In genomic region chr20:19435820-19436219, GRCh38 we compare ENCODE assay signal across 26 cellular contexts.
"Had no signal": no experiment of that assay in that cellular context is flagged by ENCODE, and none has a peak within 500 bp of the region (broad histone marks: within the 10 kb centered on the region; RNA-seq: fewer than 3 reads in every experiment).

No MANE protein-coding gene starts in this region.

- H3K4me1 ChIP-seq: esophagus squamous epithelium, parathyroid adenoma, right atrium auricular region, tibial nerve, upper lobe of left lung had no signal

- H3K4me1 Mint-ChIP-seq: neural crest cell had no signal

- H3K27ac Mint-ChIP-seq: mesothelial cell of epicardium; naive B cell; natural killer cell treated with Interleukin-12 subunit alpha and Interleukin-12 subunit beta and Interleukin-15 and Interleukin-18, amount 100 ng/mL, for 72 hours; progenitor cell of endocrine pancreas; stimulated activated naive B cell treated with anti-CD40 and anti-IgM and Interleukin-4, amounts not matched to agents 10 μg/mL and 1 μg/mL and 100 μg/mL, for 72 hours; stimulated activated naive CD8-positive, alpha-beta T cell treated with anti-CD3 and anti-CD28 coated beads, Interleukin-15, Interleukin-2, amounts not matched to agents 100 ng/mL and 50 ng/mL, for 24 hours had no signal

- H3K27ac ChIP-seq: dorsolateral prefrontal cortex, esophagus squamous epithelium, hepatocyte, neutrophil, parathyroid adenoma, right atrium auricular region, skin epidermis, thoracic aorta, tibial nerve, upper lobe of left lung had no signal

- H3K27me3 Mint-ChIP-seq: stimulated activated naive CD8-positive, alpha-beta T cell treated with anti-CD3 and anti-CD28 coated beads, Interleukin-15, Interleukin-2, amounts not matched to agents 100 ng/mL and 50 ng/mL, for 24 hours had no signal

- H3K9me3 Mint-ChIP-seq: mesothelial cell of epicardium; natural killer cell treated with Interleukin-12 subunit alpha and Interleukin-12 subunit beta and Interleukin-15 and Interleukin-18, amount 100 ng/mL, for 72 hours; neural crest cell; stimulated activated naive CD8-positive, alpha-beta T cell treated with anti-CD3 and anti-CD28 coated beads, Interleukin-15, Interleukin-2, amounts not matched to agents 100 ng/mL and 50 ng/mL, for 24 hours had no signal

- H3K27me3 ChIP-seq: esophagus squamous epithelium, hepatocyte, neutrophil, right atrium auricular region, tibial nerve, upper lobe of left lung had no signal

- H3K9ac ChIP-seq: parathyroid adenoma had no signal

- H3K4me3 ChIP-seq: dorsolateral prefrontal cortex, esophagus squamous epithelium, hepatocyte, mucosa of descending colon, right atrium auricular region, skin epidermis, thoracic aorta, tibial nerve, upper lobe of left lung had no signal

- DNase-seq: central memory CD4-positive, alpha-beta T cell; dorsolateral prefrontal cortex; effector CD4-positive, alpha-beta T cell; esophagus squamous epithelium; head of caudate nucleus; mesenchymal stem cell; mucosa of descending colon; naive B cell; stimulated activated CD4-positive, alpha-beta T cell treated with anti-CD3 and anti-CD28 coated beads, Interleukin-15, amount 100 ng/mL, for 24 hours; stimulated activated CD4-positive, alpha-beta T cell treated with anti-CD3 and anti-CD28 coated beads, Interleukin-2, amount 100 ng/mL, for 48 hours; stimulated activated naive B cell treated with anti-CD40 and anti-IgM and Interleukin-4, amounts not matched to agents 10 μg/mL and 1 μg/mL and 100 μg/mL, for 72 hours; upper lobe of left lung had no signal

- H3K36me3 ChIP-seq: esophagus squamous epithelium, neutrophil, right atrium auricular region, thoracic aorta, tibial nerve, upper lobe of left lung had no signal

- ATAC-seq: left lobe of liver; mucosa of descending colon; natural killer cell treated with Interleukin-12 subunit alpha and Interleukin-12 subunit beta and Interleukin-15 and Interleukin-18, amount 100 ng/mL, for 72 hours; sciatic nerve; stimulated activated naive B cell treated with anti-CD40 and anti-IgM and Interleukin-4, amounts not matched to agents 10 μg/mL and 1 μg/mL and 100 μg/mL, for 72 hours had no signal

- H3K9me3 ChIP-seq: esophagus squamous epithelium, mucosa of descending colon, neutrophil, right atrium auricular region, thoracic aorta, tibial nerve, upper lobe of left lung had no signal

- H3K36me3 Mint-ChIP-seq: mesothelial cell of epicardium; naive B cell; natural killer cell treated with Interleukin-12 subunit alpha and Interleukin-12 subunit beta and Interleukin-15 and Interleukin-18, amount 100 ng/mL, for 72 hours; stimulated activated naive B cell treated with anti-CD40 and anti-IgM and Interleukin-4, amounts not matched to agents 10 μg/mL and 1 μg/mL and 100 μg/mL, for 72 hours had no signal

- H3K4me3 Mint-ChIP-seq: mesothelial cell of epicardium; naive B cell; natural killer cell treated with Interleukin-12 subunit alpha and Interleukin-12 subunit beta and Interleukin-15 and Interleukin-18, amount 100 ng/mL, for 72 hours; neural crest cell; stimulated activated naive B cell treated with anti-CD40 and anti-IgM and Interleukin-4, amounts not matched to agents 10 μg/mL and 1 μg/mL and 100 μg/mL, for 72 hours; stimulated activated naive CD8-positive, alpha-beta T cell treated with anti-CD3 and anti-CD28 coated beads, Interleukin-15, Interleukin-2, amounts not matched to agents 100 ng/mL and 50 ng/mL, for 24 hours had no signal
